In genomic region chr17:77959926-77960521, GRCh38 we compare ENCODE assay signal across 8 cellular contexts. TPM values are rescaled to one million over a fixed set of nuclear protein-coding genes. Genes with fewer than 3 reads are reported as not detected.
DNase-seq lines count a peak whose midpoint lies in the region; ATAC-seq lines count a peak whose summit lies in the region.

No MANE protein-coding gene starts in this region.

- no peaks in the 10 kb centered on the region for H3K9me3 Mint-ChIP-seq in immature natural killer cell

- peak overlapping the region; percentile 78 for H3K4me3 ChIP-seq in adipocyte (ENCODE audit: low read length)

- peak overlapping the region; percentile 80 to 96 (median 86) for H3K27ac Mint-ChIP-seq in immature natural killer cell

- peaks cover 63 to 72% of the 10 kb centered on the region in 2 donors for H3K4me1 Mint-ChIP-seq in immature natural killer cell

- ATAC-seq in GM18858 (IDR thresholded peaks at IDR 0.05; ENCODE audit: unreplicated experiment), result no peak

- H3K4me1 ChIP-seq in adipocyte (ENCODE audit: control insufficient read depth, insufficient read depth, low read length), result peaks cover 15% of the 10 kb centered on the region

- no peaks in the 10 kb centered on the region for H3K9me3 ChIP-seq in adipocyte (ENCODE audit: control insufficient read depth, low read length)

- H3K36me3 Mint-ChIP-seq in immature natural killer cell, result no peaks in the 10 kb centered on the region

- H3K9ac ChIP-seq in adipocyte (ENCODE audit: low read length), result peak overlapping the region; percentile 71

- H3K4me3 Mint-ChIP-seq in immature natural killer cell, result peak overlapping the region; percentile 89 to 98 (median 93)

- DNase-seq in Daoy (ENCODE audit: low read depth) (peak; percentile 21), NCI-H345 (lab: John Stamatoyannopoulos, UW) (peak; percentile 45), adipocyte (ENCODE audit: low read depth) (peak; percentile 12), immature natural killer cell (peak; percentile 4 to 28 (median 6)), globus pallidus (ENCODE audit: low spot score) (no peak), T-helper 9 cell (no peak)
- DNase-seq in stimulated activated CD4-positive, alpha-beta T cell treated with anti-CD3 and anti-CD28 coated beads, Interleukin-2, amount 100 ng/mL, for 4 hours (ENCODE audit: low read depth), result peak; percentile 6

- H3K36me3 ChIP-seq in adipocyte (ENCODE audit: control insufficient read depth, insufficient read depth, low read length, severe bottlenecking), result no peaks in the 10 kb centered on the region

- H3K27me3 Mint-ChIP-seq in immature natural killer cell (ENCODE audit: low read depth in 3 of 3), result peaks cover 7 to 25% (median 15%) of the 10 kb centered on the region in 3 donors

- peaks cover 10% of the 10 kb centered on the region for H3K27me3 ChIP-seq in adipocyte (replicated peaks; ENCODE audit: control insufficient read depth, insufficient read depth, low read length)

RNA-seq across cellular contexts. Expression of gene TNRC6C, which starts 1.5 kb away (rescaled TPM):
- 2.7 and 2.8 TPM in 2 replicates for total RNA-seq in Daoy (2014; rRNA removed; shearing (Covaris generic))
- 1 to 10 TPM in 2 of 3 donors, under 1 TPM in 1; 0.71 to 5.5 (median 4.8) TPM for polyA plus RNA-seq in immature natural killer cell

Comparison
In these comparisons a context has a peak if more than half of its experiments do, and no peak if none do; other contexts are left out.
1. DNase-seq: peak in Daoy (single experiment), NCI-H345 (single experiment), adipocyte (single experiment), immature natural killer cell (3 of 3) and stimulated activated CD4-positive, alpha-beta T cell treated with anti-CD3 and anti-CD28 coated beads, Interleukin-2, amount 100 ng/mL, for 4 hours (single experiment); none in globus pallidus (single experiment) and T-helper 9 cell (single experiment).